8 cellular contexts compared by ENCODE assay signal in the genomic region with DNA sequence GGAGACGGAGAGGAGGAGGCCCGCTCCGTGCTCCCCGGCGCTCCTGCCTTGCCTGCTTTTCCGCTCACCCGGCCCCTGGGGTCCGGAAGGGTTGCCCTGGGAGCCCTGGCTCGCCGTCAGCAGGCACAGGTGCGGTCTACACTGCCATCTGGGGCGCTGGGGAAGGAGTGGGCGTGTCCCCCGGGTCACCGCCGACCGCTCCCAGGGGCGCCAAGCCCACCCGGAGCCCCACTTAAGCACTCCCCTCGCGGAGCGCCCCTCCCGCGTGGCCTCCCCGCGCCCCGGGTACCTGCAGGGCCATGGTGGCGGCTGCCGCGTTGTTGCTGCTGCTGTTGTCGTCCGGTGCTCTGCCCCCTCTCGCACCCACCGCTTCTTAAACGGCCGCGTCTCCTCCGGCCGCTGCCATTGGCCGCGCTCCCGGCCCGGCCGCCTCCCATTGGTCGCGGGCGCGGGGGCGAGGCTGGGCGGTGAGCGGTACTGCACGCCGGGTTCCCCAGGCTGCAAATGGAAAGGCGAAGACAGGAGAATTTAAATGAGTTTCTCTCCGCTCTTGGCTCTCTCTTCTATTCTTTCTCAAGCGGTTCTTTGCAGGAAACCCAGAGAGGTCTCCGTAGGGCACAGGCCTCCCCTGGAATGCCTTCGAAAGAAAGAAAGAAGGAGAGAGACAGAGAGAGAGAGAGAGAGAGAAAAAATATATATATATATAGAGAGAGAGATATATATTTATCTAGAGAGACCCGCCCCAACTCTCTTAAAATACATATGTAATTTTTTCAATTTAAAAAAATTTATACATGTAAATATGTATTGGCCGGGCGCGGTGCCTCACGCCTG. TPM values are rescaled to one million over a fixed set of nuclear protein-coding genes. Genes with fewer than 3 reads are reported as not detected.
A peak's percentile ranks its signal among the peaks of the same experiment; 100 is the strongest.
DNase-seq lines count a peak whose midpoint lies in the region; TF ChIP-seq lines count a peak whose summit lies in the region.

ACBD7 (minus strand) TSS at position 349 of the 834 bp plus-strand sequence; CDS start at position 301, 48 bp downstream.

- peak within 1 kb of the TSS; percentile 55 for H3K4me3 ChIP-seq in LNCaP clone FGC (ENCODE audit: low read depth, low read length)

- 0 out of 2 replicates have a peak, but pooled peaks have one; percentile 8 for TF ChIP-seq CTCF in LNCaP clone FGC (IDR thresholded peaks at IDR 0.05; ENCODE audit: control insufficient read depth, extremely low read depth, insufficient read depth)

- DNase-seq in ELF-1 (ENCODE audit: low read depth, low spot score) (peak; percentile 93), GOT3 (lab: John Stamatoyannopoulos, UW) (peak; percentile 30), LNCaP clone FGC (ENCODE audit: low read depth) (peak; percentile 40), SIG-M5 (lab: John Stamatoyannopoulos, UW) (peak; percentile 1), germinal center (ENCODE audit: low spot score) (peak; percentile 98), occipital lobe (lab: John Stamatoyannopoulos, UW) (peak; percentile 78), superior temporal gyrus (ENCODE audit: extremely low spot score) (peak; percentile 77)
- DNase-seq in activated gamma-delta T cell treated with anti-CD3 and anti-CD28 coated beads, Interleukin-2, amount 50 U/mL, for 16 hours (ENCODE audit: low read depth): peak; percentile 72

RNA-seq across cellular contexts. Expression of gene ACBD7, which starts in this region (rescaled TPM):
- total RNA-seq in occipital lobe: 10.8 TPM

Comparison
In these comparisons a context has a peak if more than half of its experiments do, and no peak if none do; other contexts are left out.
1. Peak in every context shown above with its lines: DNase-seq and H3K4me3 ChIP-seq.
2. DNase-seq: peak in every context shown above with its lines; median percentile 98 in germinal center; 93 in ELF-1; 78 in occipital lobe; 77 in superior temporal gyrus; 72 in activated gamma-delta T cell treated with anti-CD3 and anti-CD28 coated beads, Interleukin-2, amount 50 U/mL, for 16 hours; 40 in LNCaP clone FGC; 30 in GOT3; 1 in SIG-M5.